ENCODE assay signal across 27 cellular contexts in genomic region chr9:18480649-18481048, GRCh38. TPM values are rescaled to one million over a fixed set of nuclear protein-coding genes. Genes with fewer than 3 reads are reported as not detected.
DNase-seq lines count a peak whose midpoint lies in the region; TF ChIP-seq lines count a peak whose summit lies in the region.
"Had no signal": no experiment of that assay in that cellular context is flagged by ENCODE, and none has a peak within 500 bp of the region (broad histone marks: within the 10 kb centered on the region; RNA-seq: fewer than 3 reads in every experiment).

No MANE protein-coding gene starts in this region.

- WGBS in SK-N-SH (ENCODE audit: low lambda C conversion rate) = 24% methylated on average over 3 of the region's 3 CpGs

- H3K79me2 ChIP-seq in SK-N-SH (ENCODE audit: insufficient read depth) = peaks cover 100% of the 10 kb centered on the region
- H3K79me2 ChIP-seq: parathyroid adenoma had no signal

- no peaks in the 10 kb centered on the region for H3K27me3 ChIP-seq in SK-N-SH (ENCODE audit: insufficient read depth)

- no peak for TF ChIP-seq RAD21 in SK-N-SH (IDR thresholded peaks at IDR 0.05; ENCODE audit: low read length)

- DNase-seq in GM04503 (ENCODE audit: low read depth) (peak; percentile 39), SK-N-SH (no peak), fibroblast of the aortic adventitia (ENCODE audit: low read depth) (peak; percentile 81), pons (ENCODE audit: low spot score) (no peak), NCI-H345 (lab: John Stamatoyannopoulos, UW) (no peak), mesothelial cell of epicardium (ENCODE audit: low spot score in 2 of 2, unreplicated experiment in 2 of 2) (no peak)
- no peak for DNase-seq in activated effector memory CD4-positive, alpha-beta T cell treated with Interleukin-2 at 50 U/mL for 16 hours
- DNase-seq: activated CD8-positive, alpha-beta T cell treated with anti-CD3 and anti-CD28 coated beads, Interleukin-2, amount 10 ng/mL, durations not matched to agents 7 days and 5 days; activated naive CD4-positive, alpha-beta T cell treated with anti-CD3 and anti-CD28 coated beads for 36 hours; activated T-cell treated with anti-CD3 and anti-CD28 coated beads, Interleukin-2, amount 50 U/mL, for 4 hours; anterior cingulate cortex; C1 segment of cervical spinal cord; effector CD4-positive, alpha-beta T cell; erythroblast; head of caudate nucleus; KG1; NCI-H1105; NCI-H2107; NCI-H510A treated with DMSO at 0.1 percent for 48 hours; RPMI8226; stimulated activated naive CD4-positive, alpha-beta T cell treated with Interleukin-2 at 50 U/mL for 16 hours; T1000 had no signal

- no peaks in the 10 kb centered on the region for H3K9me3 ChIP-seq in SK-N-SH

- H3K9me3 Mint-ChIP-seq in mesothelial cell of epicardium = no peaks in the 10 kb centered on the region
- H3K9me3 Mint-ChIP-seq: activated naive CD4-positive, alpha-beta T cell treated with anti-CD3 and anti-CD28 coated beads for 36 hours; activated T-cell treated with anti-CD3 and anti-CD28 coated beads, Interleukin-2, amount 50 U/mL, for 4 hours; type B pancreatic cell had no signal

- H4K20me1 ChIP-seq in SK-N-SH (ENCODE audit: insufficient read depth) = no peaks in the 10 kb centered on the region

- peak overlapping the region; percentile 82 for H3K9ac ChIP-seq in SK-N-SH
- H3K9ac ChIP-seq: parathyroid adenoma had no signal

- no peak for TF ChIP-seq CTCF in SK-N-SH (IDR thresholded peaks at IDR 0.05)
- no peak for TF ChIP-seq CTCF in fibroblast of the aortic adventitia (IDR thresholded peaks at IDR 0.05; ENCODE audit: insufficient read depth, low read length)
- TF ChIP-seq CTCF in mesothelial cell of epicardium (IDR thresholded peaks at IDR 0.05; ENCODE audit: unreplicated experiment) = no peak

- H3K27ac ChIP-seq in SK-N-SH (ENCODE audit: low read depth in 2 of 2, low read length in 1 of 2) = peak overlapping the region; percentile 83 to 91; a peak in 3 of 4 replicates
- H3K27ac ChIP-seq: parathyroid adenoma had no signal

- peak in 1 of 2 experiments; percentile 92; a peak in 2 of 4 replicates for TF ChIP-seq EP300 in SK-N-SH (IDR thresholded peaks at IDR 0.05; ENCODE audit: borderline replicate concordance in 1 of 2, low read depth in 1 of 2, low read length in 1 of 2)

- POLR2A ChIA-PET in SK-N-SH (lab: Yijun Ruan, JAX) = no interaction called here

- H3K36me3 Mint-ChIP-seq in mesothelial cell of epicardium = no peaks in the 10 kb centered on the region
- H3K36me3 Mint-ChIP-seq: natural killer cell treated with Interleukin-12 subunit alpha and Interleukin-12 subunit beta and Interleukin-15 and Interleukin-18, amount 100 ng/mL, for 72 hours had no signal

- H3K4me1 ChIP-seq in SK-N-SH (ENCODE audit: control insufficient read depth in 1 of 2, insufficient read depth in 2 of 2, low read depth in 1 of 2, low read length in 1 of 2) = peaks cover 0 to 21% of the 10 kb centered on the region in 2 experiments; a peak in 2 of 4 replicates
- H3K4me1 ChIP-seq: parathyroid adenoma had no signal

- H3K36me3 ChIP-seq in SK-N-SH (replicated peaks in 1 of 2; ENCODE audit: control insufficient read depth in 1 of 2, insufficient read depth in 2 of 2, low read length in 1 of 2) = peaks cover 0 to 49% of the 10 kb centered on the region in 2 experiments

- CTCF ChIA-PET in SK-N-SH (lab: Yijun Ruan, JAX) = interaction anchor here (0.6 kb wide), 1 partner anchor 38 kb away, joined by 3 read pairs; no protein-coding TSS in a partner anchor

- H3K4me1 Mint-ChIP-seq in mesothelial cell of epicardium = peaks cover 33% of the 10 kb centered on the region

- peaks cover 45% of the 10 kb centered on the region for H3F3A ChIP-seq in SK-N-SH (replicated peaks; ENCODE audit: insufficient read depth)

- H3K4me3 ChIP-seq in SK-N-SH (ENCODE audit: low read depth in 2 of 2, low read length in 1 of 2) (no peak overlapping the region), fibroblast of the aortic adventitia (ENCODE audit: low read depth, low read length) (no peak overlapping the region)
- H3K4me3 ChIP-seq: skin epidermis had no signal

- no peaks in the 10 kb centered on the region for H3K27me3 Mint-ChIP-seq in mesothelial cell of epicardium (ENCODE audit: low read depth)
- H3K27me3 Mint-ChIP-seq: type B pancreatic cell had no signal

- no peaks in the 10 kb centered on the region for H3K9me2 ChIP-seq in SK-N-SH

- no peak overlapping the region for H3K4me3 Mint-ChIP-seq in mesothelial cell of epicardium
- H3K4me3 Mint-ChIP-seq: activated CD8-positive, alpha-beta T cell treated with anti-CD3 and anti-CD28 coated beads, Interleukin-2, amount 10 ng/mL, durations not matched to agents 7 days and 5 days; activated naive CD4-positive, alpha-beta T cell treated with anti-CD3 and anti-CD28 coated beads for 36 hours; activated T-cell treated with anti-CD3 and anti-CD28 coated beads, Interleukin-2, amount 50 U/mL, for 4 hours; natural killer cell treated with Interleukin-12 subunit alpha and Interleukin-12 subunit beta and Interleukin-15 and Interleukin-18, amount 100 ng/mL, for 72 hours; type B pancreatic cell had no signal

- H3K27ac Mint-ChIP-seq in mesothelial cell of epicardium = no peak overlapping the region
- H3K27ac Mint-ChIP-seq: activated CD8-positive, alpha-beta T cell treated with anti-CD3 and anti-CD28 coated beads, Interleukin-2, amount 10 ng/mL, durations not matched to agents 7 days and 5 days; activated naive CD4-positive, alpha-beta T cell treated with anti-CD3 and anti-CD28 coated beads for 36 hours; natural killer cell treated with Interleukin-12 subunit alpha and Interleukin-12 subunit beta and Interleukin-15 and Interleukin-18, amount 100 ng/mL, for 72 hours; type B pancreatic cell had no signal

- H3K4me2 ChIP-seq in SK-N-SH = no peak overlapping the region

- no peak overlapping the region for H2AFZ ChIP-seq in SK-N-SH (ENCODE audit: low read depth)
- H2AFZ ChIP-seq: parathyroid adenoma had no signal

TF ChIP-seq in SK-N-SH, 30 proteins besides CTCF, POLR2A, EP300 and RAD21 (continues in another document):
- TF ChIP-seq RXRA (IDR thresholded peaks at IDR 0.05; ENCODE audit: borderline replicate concordance, low read depth) = peak; percentile 58; the same call in 1 of the 2 replicates
- no peak for TF ChIP-seq IRF3 (IDR thresholded peaks at IDR 0.05; ENCODE audit: low read depth, low read length)
- TF ChIP-seq FOXM1 (IDR thresholded peaks at IDR 0.05; ENCODE audit: low read depth) = peak; percentile 63; the same call in 1 of the 2 replicates
- TF ChIP-seq TEAD4 (IDR thresholded peaks at IDR 0.05; ENCODE audit: borderline replicate concordance, insufficient read depth) = peak; percentile 83; the same call in 1 of the 2 replicates
- TF ChIP-seq YY1 (IDR thresholded peaks at IDR 0.05; ENCODE audit: low read depth) = no peak
- no peak for TF ChIP-seq FOXJ3 (CRISPR knock-in tag; IDR thresholded peaks at IDR 0.05)
- TF ChIP-seq RCOR1 (IDR thresholded peaks at IDR 0.05; ENCODE audit: low read length) = no peak
- TF ChIP-seq NFIC (IDR thresholded peaks at IDR 0.05; ENCODE audit: borderline replicate concordance) = peak; percentile 75; the same call in 1 of the 2 replicates
- no peak for TF ChIP-seq MXI1 (IDR thresholded peaks at IDR 0.05; ENCODE audit: low read depth, low read length)
- TF ChIP-seq CHD2 (IDR thresholded peaks at IDR 0.05; ENCODE audit: low read length, partially characterized antibody) = no peak
- TF ChIP-seq ZBTB33 (IDR thresholded peaks at IDR 0.05; ENCODE audit: borderline replicate concordance, low read depth) = no peak
- peak; percentile 78 for TF ChIP-seq PBX3 (IDR thresholded peaks at IDR 0.05)
- no peak for TF ChIP-seq EZH2phosphoT487 (IDR thresholded peaks at IDR 0.05; ENCODE audit: borderline replicate concordance, low read depth)
- no peak for TF ChIP-seq RFX5 (IDR thresholded peaks at IDR 0.05; ENCODE audit: low read length)

RNA-seq across cellular contexts. Expression of gene ADAMTSL1, which starts 6.7 kb away (rescaled TPM):
- polyA plus RNA-seq in SK-N-SH (2012; rRNA removed) = 114 and 163 TPM in 2 replicates
- 59.3 and 94.0 TPM in 2 replicates for polyA plus RNA-seq in SK-N-SH (2012; cell fraction: cytosol; rRNA removed)
- polyA plus RNA-seq in SK-N-SH (2012; cell fraction: nucleus; rRNA removed) = 215 and 304 TPM in 2 replicates
- 41.8 and 179 TPM in 2 replicates for total RNA-seq in fibroblast of the aortic adventitia (ENCODE audit: low replicate concordance)
- total RNA-seq in mesothelial cell of epicardium = 44.1 to 48.0 TPM (median 45.2 TPM) in 3 replicates
- total RNA-seq: activated CD8-positive, alpha-beta T cell treated with anti-CD3 and anti-CD28 coated beads, Interleukin-2, amount 10 ng/mL, durations not matched to agents 7 days and 5 days; activated naive CD4-positive, alpha-beta T cell treated with anti-CD3 and anti-CD28 coated beads for 36 hours; activated T-cell treated with anti-CD3 and anti-CD28 coated beads, Interleukin-2, amount 50 U/mL, for 4 hours; G401; natural killer cell treated with Interleukin-12 subunit alpha and Interleukin-12 subunit beta and Interleukin-15 and Interleukin-18, amount 100 ng/mL, for 72 hours had no signal

Comparison
In these comparisons a context has a peak if more than half of its experiments do, and no peak if none do; other contexts are left out.
1. DNase-seq: peak in GM04503 (single experiment) and fibroblast of the aortic adventitia (single experiment); none in SK-N-SH (single experiment), pons (single experiment), NCI-H345 (single experiment), activated effector memory CD4-positive, alpha-beta T cell treated with Interleukin-2 at 50 U/mL for 16 hours (single experiment) and mesothelial cell of epicardium (0 of 2).